6 cellular contexts compared by ENCODE assay signal in genomic region chr21:35370671-35371070, GRCh38.
"Had no signal": no experiment of that assay in that cellular context is flagged by ENCODE, and none has a peak within 500 bp of the region (broad histone marks: within the 10 kb centered on the region; RNA-seq: fewer than 3 reads in every experiment).

No MANE protein-coding gene starts in this region.

- DNase-seq: IMR-90, KBM-7, KG1 had no signal

- ATAC-seq: HepG2 had no signal

- FAIRE-seq: HepG2, HTR-8/SVneo had no signal

- H3K27ac ChIP-seq: HL-60 had no signal
